ENCODE assay signal across 29 cellular contexts in genomic region chr12:90084018-90084417, GRCh38.
"Had no signal": no experiment of that assay in that cellular context is flagged by ENCODE, and none has a peak within 500 bp of the region (broad histone marks: within the 10 kb centered on the region; RNA-seq: fewer than 3 reads in every experiment).

No MANE protein-coding gene starts in this region.

- H3K4me3 ChIP-seq: adrenal gland, breast epithelium, Peyer's patch, SJSA1 had no signal

- H3K4me1 ChIP-seq: adrenal gland, breast epithelium, Peyer's patch had no signal

- H3K27me3 ChIP-seq: adrenal gland, breast epithelium, Peyer's patch, SJSA1 had no signal

- H3K9me3 ChIP-seq: adrenal gland, breast epithelium, Peyer's patch, SJSA1 had no signal

- ATAC-seq: activated CD8-positive, alpha-beta T cell treated with anti-CD3 and anti-CD28 coated beads, Interleukin-2, amount 10 ng/mL, durations not matched to agents 7 days and 5 days; SK-N-SH treated with all-trans-retinoic acid at 6 μM for 48 hours; WTC11 had no signal

- DNase-seq: activated CD4-positive, alpha-beta T cell treated with anti-CD3 and anti-CD28 coated beads for 48 hours; activated CD4-positive, alpha-beta T cell treated with anti-CD3 and anti-CD28 coated beads, Interleukin-2, amount 50 U/mL, for 4 hours; activated CD4-positive, CD25-positive, alpha-beta regulatory T cell treated with anti-CD3 and anti-CD28 coated beads, Interleukin-2, amount 50 U/mL, for 72 hours; activated CD8-positive, alpha-beta memory T cell treated with anti-CD3 and anti-CD28 coated beads, Interleukin-2, amount 50 U/mL, for 48 hours; activated CD8-positive, alpha-beta T cell treated with anti-CD3 and anti-CD28 coated beads, Interleukin-2, amount 10 ng/mL, durations not matched to agents 7 days and 5 days; activated naive CD4-positive, alpha-beta T cell treated with anti-CD3 and anti-CD28 coated beads, Interleukin-2, amount 50 U/mL, for 16 hours; activated naive CD8-positive, alpha-beta T cell treated with anti-CD3 and anti-CD28 coated beads, Interleukin-2, amount 10 ng/mL, durations not matched to agents 7 days and 5 days; activated T-cell treated with anti-CD3 and anti-CD28 coated beads, Interleukin-2, amount 50 U/mL, for 1 hour; adrenal gland; anterior cingulate cortex; central memory CD4-positive, alpha-beta T cell; MM.1S; NCI-H1105; NCI-H1436; NCI-H1694 treated with DMSO at 0.1 percent for 48 hours; NCI-H2029 treated with DMSO at 0.1 percent for 48 hours; NCI-H345; NCI-H510A; NCI-H526 treated with DMSO at 0.1 percent for 48 hours; NK-92 treated with Interleukin-12 subunit alpha and Interleukin-12 subunit beta, amount 100 ng/mL, for 24 hours; OCI-M1; Peyer's patch; SHP77; SW 1271; T-helper 9 cell had no signal

- H3K36me3 ChIP-seq: adrenal gland, breast epithelium, Peyer's patch, SJSA1 had no signal

- H3K27ac ChIP-seq: adrenal gland, breast epithelium, Peyer's patch, SJSA1 had no signal
